1 cellular context compared by ENCODE assay signal in the genomic region with DNA sequence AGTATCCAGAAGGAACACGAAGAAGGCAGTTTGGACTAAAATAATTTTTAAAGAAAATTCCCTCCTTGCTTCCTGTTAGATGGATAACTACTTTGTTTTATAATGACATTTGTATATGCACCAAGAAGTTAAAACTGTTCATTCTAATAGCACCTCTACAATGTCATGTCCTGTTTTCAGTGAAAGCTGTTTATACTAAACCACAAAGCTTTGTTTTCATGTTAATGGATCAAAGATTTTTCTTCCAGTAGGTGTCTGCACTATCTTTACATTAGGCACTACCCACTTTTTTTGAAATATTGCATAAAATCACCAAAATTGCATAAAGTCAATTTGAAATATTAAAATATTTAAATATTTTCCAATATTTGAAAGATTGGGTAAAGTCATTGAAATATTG.
TF ChIP-seq lines count a peak whose summit lies in the region.

No MANE protein-coding gene starts in this region.

TF ChIP-seq in GM23338, 12 proteins besides CTCF, POLR2A, EP300 and RAD21 (continued from another document):
- TF ChIP-seq, protein P1, sequence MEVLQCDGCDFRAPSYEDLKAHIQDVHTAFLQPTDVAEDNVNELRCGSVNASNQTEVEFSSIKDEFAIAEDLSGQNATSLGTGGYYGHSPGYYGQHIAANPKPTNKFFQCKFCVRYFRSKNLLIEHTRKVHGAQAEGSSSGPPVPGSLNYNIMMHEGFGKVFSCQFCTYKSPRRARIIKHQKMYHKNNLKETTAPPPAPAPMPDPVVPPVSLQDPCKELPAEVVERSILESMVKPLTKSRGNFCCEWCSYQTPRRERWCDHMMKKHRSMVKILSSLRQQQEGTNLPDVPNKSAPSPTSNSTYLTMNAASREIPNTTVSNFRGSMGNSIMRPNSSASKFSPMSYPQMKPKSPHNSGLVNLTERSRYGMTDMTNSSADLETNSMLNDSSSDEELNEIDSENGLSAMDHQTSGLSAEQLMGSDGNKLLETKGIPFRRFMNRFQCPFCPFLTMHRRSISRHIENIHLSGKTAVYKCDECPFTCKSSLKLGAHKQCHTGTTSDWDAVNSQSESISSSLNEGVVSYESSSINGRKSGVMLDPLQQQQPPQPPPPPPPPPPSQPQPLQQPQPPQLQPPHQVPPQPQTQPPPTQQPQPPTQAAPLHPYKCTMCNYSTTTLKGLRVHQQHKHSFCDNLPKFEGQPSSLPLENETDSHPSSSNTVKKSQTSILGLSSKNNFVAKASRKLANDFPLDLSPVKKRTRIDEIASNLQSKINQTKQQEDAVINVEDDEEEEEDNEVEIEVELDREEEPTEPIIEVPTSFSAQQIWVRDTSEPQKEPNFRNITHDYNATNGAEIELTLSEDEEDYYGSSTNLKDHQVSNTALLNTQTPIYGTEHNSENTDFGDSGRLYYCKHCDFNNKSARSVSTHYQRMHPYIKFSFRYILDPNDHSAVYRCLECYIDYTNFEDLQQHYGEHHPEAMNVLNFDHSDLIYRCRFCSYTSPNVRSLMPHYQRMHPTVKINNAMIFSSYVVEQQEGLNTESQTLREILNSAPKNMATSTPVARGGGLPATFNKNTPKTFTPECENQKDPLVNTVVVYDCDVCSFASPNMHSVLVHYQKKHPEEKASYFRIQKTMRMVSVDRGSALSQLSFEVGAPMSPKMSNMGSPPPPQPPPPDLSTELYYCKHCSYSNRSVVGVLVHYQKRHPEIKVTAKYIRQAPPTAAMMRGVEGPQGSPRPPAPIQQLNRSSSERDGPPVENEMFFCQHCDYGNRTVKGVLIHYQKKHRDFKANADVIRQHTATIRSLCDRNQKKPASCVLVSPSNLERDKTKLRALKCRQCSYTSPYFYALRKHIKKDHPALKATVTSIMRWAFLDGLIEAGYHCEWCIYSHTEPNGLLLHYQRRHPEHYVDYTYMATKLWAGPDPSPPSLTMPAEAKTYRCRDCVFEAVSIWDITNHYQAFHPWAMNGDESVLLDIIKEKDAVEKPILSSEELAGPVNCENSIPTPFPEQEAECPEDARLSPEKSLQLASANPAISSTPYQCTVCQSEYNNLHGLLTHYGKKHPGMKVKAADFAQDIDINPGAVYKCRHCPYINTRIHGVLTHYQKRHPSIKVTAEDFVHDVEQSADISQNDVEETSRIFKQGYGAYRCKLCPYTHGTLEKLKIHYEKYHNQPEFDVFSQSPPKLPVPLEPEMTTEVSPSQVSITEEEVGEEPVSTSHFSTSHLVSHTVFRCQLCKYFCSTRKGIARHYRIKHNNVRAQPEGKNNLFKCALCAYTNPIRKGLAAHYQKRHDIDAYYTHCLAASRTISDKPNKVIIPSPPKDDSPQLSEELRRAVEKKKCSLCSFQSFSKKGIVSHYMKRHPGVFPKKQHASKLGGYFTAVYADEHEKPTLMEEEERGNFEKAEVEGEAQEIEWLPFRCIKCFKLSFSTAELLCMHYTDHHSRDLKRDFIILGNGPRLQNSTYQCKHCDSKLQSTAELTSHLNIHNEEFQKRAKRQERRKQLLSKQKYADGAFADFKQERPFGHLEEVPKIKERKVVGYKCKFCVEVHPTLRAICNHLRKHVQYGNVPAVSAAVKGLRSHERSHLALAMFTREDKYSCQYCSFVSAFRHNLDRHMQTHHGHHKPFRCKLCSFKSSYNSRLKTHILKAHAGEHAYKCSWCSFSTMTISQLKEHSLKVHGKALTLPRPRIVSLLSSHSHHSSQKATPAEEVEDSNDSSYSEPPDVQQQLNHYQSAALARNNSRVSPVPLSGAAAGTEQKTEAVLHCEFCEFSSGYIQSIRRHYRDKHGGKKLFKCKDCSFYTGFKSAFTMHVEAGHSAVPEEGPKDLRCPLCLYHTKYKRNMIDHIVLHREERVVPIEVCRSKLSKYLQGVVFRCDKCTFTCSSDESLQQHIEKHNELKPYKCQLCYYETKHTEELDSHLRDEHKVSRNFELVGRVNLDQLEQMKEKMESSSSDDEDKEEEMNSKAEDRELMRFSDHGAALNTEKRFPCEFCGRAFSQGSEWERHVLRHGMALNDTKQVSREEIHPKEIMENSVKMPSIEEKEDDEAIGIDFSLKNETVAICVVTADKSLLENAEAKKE (CRISPR knock-in tag; IDR thresholded peaks at IDR 0.05): no peak
- TF ChIP-seq JUNB (IDR thresholded peaks at IDR 0.05; ENCODE audit: unreplicated experiment) (no peak), ZNF114 (CRISPR knock-in tag; IDR thresholded peaks at IDR 0.05) (no peak), EZH2 (IDR thresholded peaks at IDR 0.05; ENCODE audit: low read depth, unreplicated experiment) (no peak), CREB1 (CRISPR knock-in tag; IDR thresholded peaks at IDR 0.05; ENCODE audit: low read depth) (no peak), POLR2AphosphoS5 (IDR thresholded peaks at IDR 0.05; ENCODE audit: low read depth) (no peak)
- TF ChIP-seq, protein P2, sequence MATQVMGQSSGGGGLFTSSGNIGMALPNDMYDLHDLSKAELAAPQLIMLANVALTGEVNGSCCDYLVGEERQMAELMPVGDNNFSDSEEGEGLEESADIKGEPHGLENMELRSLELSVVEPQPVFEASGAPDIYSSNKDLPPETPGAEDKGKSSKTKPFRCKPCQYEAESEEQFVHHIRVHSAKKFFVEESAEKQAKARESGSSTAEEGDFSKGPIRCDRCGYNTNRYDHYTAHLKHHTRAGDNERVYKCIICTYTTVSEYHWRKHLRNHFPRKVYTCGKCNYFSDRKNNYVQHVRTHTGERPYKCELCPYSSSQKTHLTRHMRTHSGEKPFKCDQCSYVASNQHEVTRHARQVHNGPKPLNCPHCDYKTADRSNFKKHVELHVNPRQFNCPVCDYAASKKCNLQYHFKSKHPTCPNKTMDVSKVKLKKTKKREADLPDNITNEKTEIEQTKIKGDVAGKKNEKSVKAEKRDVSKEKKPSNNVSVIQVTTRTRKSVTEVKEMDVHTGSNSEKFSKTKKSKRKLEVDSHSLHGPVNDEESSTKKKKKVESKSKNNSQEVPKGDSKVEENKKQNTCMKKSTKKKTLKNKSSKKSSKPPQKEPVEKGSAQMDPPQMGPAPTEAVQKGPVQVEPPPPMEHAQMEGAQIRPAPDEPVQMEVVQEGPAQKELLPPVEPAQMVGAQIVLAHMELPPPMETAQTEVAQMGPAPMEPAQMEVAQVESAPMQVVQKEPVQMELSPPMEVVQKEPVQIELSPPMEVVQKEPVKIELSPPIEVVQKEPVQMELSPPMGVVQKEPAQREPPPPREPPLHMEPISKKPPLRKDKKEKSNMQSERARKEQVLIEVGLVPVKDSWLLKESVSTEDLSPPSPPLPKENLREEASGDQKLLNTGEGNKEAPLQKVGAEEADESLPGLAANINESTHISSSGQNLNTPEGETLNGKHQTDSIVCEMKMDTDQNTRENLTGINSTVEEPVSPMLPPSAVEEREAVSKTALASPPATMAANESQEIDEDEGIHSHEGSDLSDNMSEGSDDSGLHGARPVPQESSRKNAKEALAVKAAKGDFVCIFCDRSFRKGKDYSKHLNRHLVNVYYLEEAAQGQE (IDR thresholded peaks at IDR 0.05; ENCODE audit: unreplicated experiment): no peak
- TF ChIP-seq, protein P3, sequence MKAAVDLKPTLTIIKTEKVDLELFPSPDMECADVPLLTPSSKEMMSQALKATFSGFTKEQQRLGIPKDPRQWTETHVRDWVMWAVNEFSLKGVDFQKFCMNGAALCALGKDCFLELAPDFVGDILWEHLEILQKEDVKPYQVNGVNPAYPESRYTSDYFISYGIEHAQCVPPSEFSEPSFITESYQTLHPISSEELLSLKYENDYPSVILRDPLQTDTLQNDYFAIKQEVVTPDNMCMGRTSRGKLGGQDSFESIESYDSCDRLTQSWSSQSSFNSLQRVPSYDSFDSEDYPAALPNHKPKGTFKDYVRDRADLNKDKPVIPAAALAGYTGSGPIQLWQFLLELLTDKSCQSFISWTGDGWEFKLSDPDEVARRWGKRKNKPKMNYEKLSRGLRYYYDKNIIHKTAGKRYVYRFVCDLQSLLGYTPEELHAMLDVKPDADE (IDR thresholded peaks at IDR 0.05): no peak
